In the genomic region with DNA sequence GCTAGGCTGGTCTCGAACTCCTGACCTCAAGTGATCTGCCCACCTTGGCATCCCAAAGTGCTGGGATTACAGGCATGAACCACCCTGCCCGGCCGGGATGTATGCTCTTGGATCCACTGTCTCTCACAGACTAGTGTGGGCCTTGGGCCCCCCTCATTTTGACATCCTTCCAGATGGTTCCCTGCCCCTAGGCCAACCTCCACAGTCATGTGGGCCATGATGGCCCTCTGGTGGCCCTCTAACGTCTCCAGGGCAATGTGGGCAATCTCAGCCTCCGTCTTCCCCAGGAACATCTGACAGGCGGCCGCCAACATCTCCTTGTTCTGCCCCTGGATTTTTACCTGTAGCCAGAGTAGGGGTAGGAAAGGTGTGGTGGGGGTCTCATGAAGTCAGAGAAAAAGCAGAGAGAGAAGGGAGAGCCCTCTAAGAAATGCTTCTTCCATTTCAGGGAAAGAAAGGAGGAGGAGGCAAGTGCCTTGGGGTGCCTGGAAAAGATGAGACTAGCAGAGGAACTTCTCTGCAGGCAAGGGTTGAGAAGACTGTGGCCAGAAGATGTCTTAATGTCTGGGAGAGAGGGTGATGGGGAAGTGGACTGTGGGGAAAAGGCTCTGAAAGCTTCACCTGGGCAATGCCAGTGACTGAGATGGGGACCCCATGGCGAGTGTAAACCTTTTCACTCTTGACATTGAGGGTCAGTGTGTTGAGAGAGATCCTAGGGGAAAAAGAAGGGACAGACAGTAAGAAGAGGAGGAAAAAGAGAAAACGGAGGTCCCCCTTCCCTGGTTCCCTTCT, we compare ENCODE assay signal across 8 cellular contexts. TPM values are rescaled to one million over a fixed set of nuclear protein-coding genes. Genes with fewer than 3 reads are reported as not detected.
A peak's percentile ranks its signal among the peaks of the same experiment; 100 is the strongest.
DNase-seq lines count a peak whose midpoint lies in the region; ATAC-seq and TF ChIP-seq lines count a peak whose summit lies in the region.

No MANE protein-coding gene starts in this region.

- peak overlapping the region; percentile 97 for H3K4me3 ChIP-seq in epithelial cell of esophagus (ENCODE audit: low read length)

- peaks cover 21% of the 10 kb centered on the region for H3K4me1 Mint-ChIP-seq in progenitor cell of endocrine pancreas (ENCODE audit: low read depth)

- H3K4me3 Mint-ChIP-seq in progenitor cell of endocrine pancreas (ENCODE audit: low read depth), result peak overlapping the region; percentile 91

- no peaks in the 10 kb centered on the region for H3K9me3 Mint-ChIP-seq in progenitor cell of endocrine pancreas (ENCODE audit: low read depth)

- DNase-seq in Daoy (ENCODE audit: low read depth) (peak; percentile 65), SK-MEL-5 (ENCODE audit: low read depth, low spot score) (peak; percentile 31), epithelial cell of esophagus (ENCODE audit: low read depth) (peak; percentile 38), progenitor cell of endocrine pancreas (ENCODE audit: low spot score, unreplicated experiment) (no peak), globus pallidus (ENCODE audit: low spot score) (no peak), OCI-M2 (lab: John Stamatoyannopoulos, UW; ENCODE audit: unreplicated experiment) (no peak)

- ATAC-seq in GM21619 (IDR thresholded peaks at IDR 0.05; ENCODE audit: unreplicated experiment) (no peak), HG03097 (IDR thresholded peaks at IDR 0.05; ENCODE audit: low FRiP score, unreplicated experiment) (no peak)

- H3K27ac Mint-ChIP-seq in progenitor cell of endocrine pancreas, result peak overlapping the region; percentile 93

- TF ChIP-seq CTCF in epithelial cell of esophagus (IDR thresholded peaks at IDR 0.05; ENCODE audit: insufficient read depth, low read depth, low read length, missing control alignments) (no peak), progenitor cell of endocrine pancreas (IDR thresholded peaks at IDR 0.05; ENCODE audit: unreplicated experiment) (no peak)

- peaks cover 22% of the 10 kb centered on the region for H3K36me3 Mint-ChIP-seq in progenitor cell of endocrine pancreas (ENCODE audit: insufficient read depth)

- in situ Hi-C loops in SK-MEL-5 (cut with HindIII; ENCODE audit: low pct_unique_long_range_greater_than_20kb, low sequenced_read_pairs), result no loop called here

- no peaks in the 10 kb centered on the region for H3K27me3 Mint-ChIP-seq in progenitor cell of endocrine pancreas

RNA-seq across cellular contexts. Expression of gene FLOT1, which starts 1.3 kb away (rescaled TPM):
- total RNA-seq in Daoy (2014; rRNA removed; shearing (Covaris generic)), result 370 and 430 TPM in 2 replicates
- 159 and 182 TPM in 2 replicates for total RNA-seq in SK-MEL-5 (2014; rRNA removed; shearing (Covaris generic))
- polyA plus RNA-seq in SK-MEL-5 (2015; cell fraction: cytosol; rRNA removed), result 164 and 200 TPM in 2 replicates
- polyA plus RNA-seq in SK-MEL-5 (2015; cell fraction: nucleus; rRNA removed), result 225 and 236 TPM in 2 replicates
- 111 and 115 TPM in 2 replicates for total RNA-seq in progenitor cell of endocrine pancreas

RNA-seq across cellular contexts. Expression of gene IER3, which starts 3.2 kb away (rescaled TPM):
- total RNA-seq in Daoy (2014; rRNA removed; shearing (Covaris generic)), result 344 and 350 TPM in 2 replicates
- 143 and 149 TPM in 2 replicates for total RNA-seq in SK-MEL-5 (2014; rRNA removed; shearing (Covaris generic))
- polyA plus RNA-seq in SK-MEL-5 (2015; cell fraction: cytosol; rRNA removed), result 363 and 401 TPM in 2 replicates
- 208 and 244 TPM in 2 replicates for polyA plus RNA-seq in SK-MEL-5 (2015; cell fraction: nucleus; rRNA removed)
- total RNA-seq in progenitor cell of endocrine pancreas, result 22.1 and 23.2 TPM in 2 replicates

RNA-seq across cellular contexts. Expression of gene TUBB, which starts 21.0 kb away (rescaled TPM):
- 1,353 and 1,355 TPM in 2 replicates for total RNA-seq in Daoy (2014; rRNA removed; shearing (Covaris generic))
- total RNA-seq in SK-MEL-5 (2014; rRNA removed; shearing (Covaris generic)), result 457 and 505 TPM in 2 replicates
- polyA plus RNA-seq in SK-MEL-5 (2015; cell fraction: cytosol; rRNA removed), result 852 and 1,049 TPM in 2 replicates
- 198 and 227 TPM in 2 replicates for polyA plus RNA-seq in SK-MEL-5 (2015; cell fraction: nucleus; rRNA removed)
- 1,227 and 1,272 TPM in 2 replicates for total RNA-seq in progenitor cell of endocrine pancreas

RNA-seq across cellular contexts. Expression of gene MDC1, which starts 24.1 kb away (rescaled TPM):
- 12.6 and 21.9 TPM in 2 replicates for total RNA-seq in Daoy (2014; rRNA removed; shearing (Covaris generic))
- total RNA-seq in SK-MEL-5 (2014; rRNA removed; shearing (Covaris generic)), result 5.0 and 12.0 TPM in 2 replicates
- 25.5 and 35.9 TPM in 2 replicates for polyA plus RNA-seq in SK-MEL-5 (2015; cell fraction: cytosol; rRNA removed)
- polyA plus RNA-seq in SK-MEL-5 (2015; cell fraction: nucleus; rRNA removed), result 61.4 and 79.4 TPM in 2 replicates
- total RNA-seq in progenitor cell of endocrine pancreas, result 58.5 and 67.6 TPM in 2 replicates

RNA-seq across cellular contexts. Expression of gene NRM, which starts 50.4 kb away (rescaled TPM):
- 7.5 and 7.8 TPM in 2 replicates for total RNA-seq in Daoy (2014; rRNA removed; shearing (Covaris generic))
- 3.2 and 4.6 TPM in 2 replicates for total RNA-seq in SK-MEL-5 (2014; rRNA removed; shearing (Covaris generic))
- polyA plus RNA-seq in SK-MEL-5 (2015; cell fraction: cytosol; rRNA removed), result 20.5 and 22.0 TPM in 2 replicates
- 13.0 and 15.8 TPM in 2 replicates for polyA plus RNA-seq in SK-MEL-5 (2015; cell fraction: nucleus; rRNA removed)
- 35.5 and 37.9 TPM in 2 replicates for total RNA-seq in progenitor cell of endocrine pancreas

Comparison
In these comparisons a context has a peak if more than half of its experiments do, and no peak if none do; other contexts are left out.
1. DNase-seq: peak in Daoy (single experiment), SK-MEL-5 (single experiment) and epithelial cell of esophagus (single experiment); none in progenitor cell of endocrine pancreas (single experiment), globus pallidus (single experiment) and OCI-M2 (single experiment).